Comparison of ENCODE assay signal across 11 cellular contexts in genomic region chr11:128207861-128208321, GRCh38.
A peak's percentile ranks its signal among the peaks of the same experiment; 100 is the strongest.
DNase-seq lines count a peak whose midpoint lies in the region; TF ChIP-seq lines count a peak whose summit lies in the region.
"Had no signal": no experiment of that assay in that cellular context is flagged by ENCODE, and none has a peak within 500 bp of the region (broad histone marks: within the 10 kb centered on the region; RNA-seq: fewer than 3 reads in every experiment).

No MANE protein-coding gene starts in this region.

- H3K27ac ChIP-seq in breast epithelium (peak overlapping the region; percentile 67 to 83), uterus (no peak overlapping the region)
- H3K27ac ChIP-seq: vagina had no signal

- DNase-seq in A172 (ENCODE audit: low spot score) (peak; percentile 88), HS-5 (ENCODE audit: low read depth) (peak; percentile 94), breast epithelium (ENCODE audit: low spot score in 2 of 2) (no peak), kidney tubule cell (ENCODE audit: low spot score) (peak; percentile 98), uterus (no peak), GM13977 (ENCODE audit: low spot score) (no peak), islet precursor cell (no peak)
- no peak for DNase-seq in stimulated activated CD4-positive, alpha-beta T cell treated with anti-CD3 and anti-CD28 coated beads, Interleukin-1b, Interleukin-23, amount 100 ng/mL, for 48 hours
- DNase-seq: CD4-positive, CD25-positive, alpha-beta regulatory T cell; cortex of kidney had no signal

- TF ChIP-seq CTCF in breast epithelium (IDR thresholded peaks at IDR 0.05) (no peak), uterus (IDR thresholded peaks at IDR 0.05) (no peak), GM13977 (IDR thresholded peaks at IDR 0.05; ENCODE audit: extremely low read depth, insufficient read depth, missing control alignments) (no peak)

- intact Hi-C loops in breast epithelium (cut with DNase I; ENCODE audit: low total_unique reads): no loop called here
- intact Hi-C loops in uterus (cut with DNase I; ENCODE audit: low total_unique reads): no loop called here

- no peak overlapping the region for H3K4me3 ChIP-seq in breast epithelium
- H3K4me3 ChIP-seq in uterus: no peak overlapping the region
- H3K4me3 ChIP-seq: vagina had no signal

- TF ChIP-seq POLR2A in breast epithelium (IDR thresholded peaks at IDR 0.05) (no peak), uterus (IDR thresholded peaks at IDR 0.05) (no peak)

- H3K4me1 ChIP-seq in breast epithelium: no peaks in the 10 kb centered on the region
- H3K4me1 ChIP-seq in uterus: no peaks in the 10 kb centered on the region

- in situ Hi-C loops in GM13977 (cut with MboI; ENCODE audit: low pct_unique_long_range_greater_than_20kb, low sequenced_read_pairs, unreplicated experiment): no loop called here

- H3K27me3 ChIP-seq in breast epithelium (no peaks in the 10 kb centered on the region), uterus (no peaks in the 10 kb centered on the region)
- H3K27me3 ChIP-seq: vagina had no signal

- H3K9me3 ChIP-seq in breast epithelium (no peaks in the 10 kb centered on the region), uterus (no peaks in the 10 kb centered on the region)
- H3K9me3 ChIP-seq: vagina had no signal

- H3K36me3 ChIP-seq in breast epithelium: no peaks in the 10 kb centered on the region
- H3K36me3 ChIP-seq in uterus: no peaks in the 10 kb centered on the region
- H3K36me3 ChIP-seq: vagina had no signal

Comparison
In these comparisons a context has a peak if more than half of its experiments do, and no peak if none do; other contexts are left out.
1. DNase-seq: peak in A172 (single experiment), HS-5 (single experiment) and kidney tubule cell (single experiment); none in breast epithelium (0 of 2), uterus (0 of 2), GM13977 (single experiment), stimulated activated CD4-positive, alpha-beta T cell treated with anti-CD3 and anti-CD28 coated beads, Interleukin-1b, Interleukin-23, amount 100 ng/mL, for 48 hours (single experiment) and islet precursor cell (single experiment).
2. H3K27ac ChIP-seq: peak in breast epithelium (2 of 2); none in uterus (0 of 2).